In the genomic region with DNA sequence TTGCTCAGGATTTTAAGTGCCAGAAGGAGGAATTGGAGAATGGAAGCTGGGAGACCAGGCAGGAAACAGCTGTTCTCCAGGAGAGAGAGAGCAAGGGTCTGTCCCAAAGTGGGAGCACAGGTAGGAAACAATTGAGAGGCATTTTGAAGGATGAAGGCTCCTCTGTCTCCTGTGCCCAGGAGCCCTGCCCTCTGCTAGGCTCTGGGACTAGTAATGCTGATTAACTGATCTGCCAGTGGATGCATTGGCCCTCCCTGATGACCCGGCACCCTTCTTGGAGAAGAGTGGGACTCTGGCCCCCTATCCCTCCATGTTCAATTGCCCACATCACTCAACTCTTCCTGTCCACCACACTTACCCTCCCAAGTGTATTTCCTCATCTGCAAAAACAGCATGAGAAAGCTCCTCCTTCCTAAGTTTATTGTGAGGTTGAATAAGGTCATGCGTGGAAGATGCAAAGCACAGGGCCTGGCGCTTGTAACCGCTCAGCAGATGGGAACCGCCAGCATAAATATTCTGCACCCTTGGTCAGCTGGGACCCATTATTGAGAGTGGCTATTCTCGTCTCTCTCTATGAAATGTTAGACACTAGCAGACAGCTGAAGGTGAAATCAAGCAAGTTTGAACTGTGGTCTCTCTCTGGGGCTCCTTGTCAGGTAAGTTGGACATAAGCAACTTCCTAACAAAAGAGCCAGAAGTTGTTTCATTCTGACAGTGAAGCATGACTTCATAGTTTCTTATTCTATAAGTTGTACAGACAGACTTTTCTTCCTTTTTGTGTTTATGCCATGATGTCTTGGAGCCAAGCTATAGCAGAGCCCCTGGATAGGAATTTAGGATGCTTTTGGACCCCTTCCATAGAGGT, we compare ENCODE assay signal across 15 cellular contexts.
DNase-seq lines count a peak whose midpoint lies in the region; ATAC-seq and TF ChIP-seq lines count a peak whose summit lies in the region.
"Had no signal": no experiment of that assay in that cellular context is flagged by ENCODE, and none has a peak within 500 bp of the region (broad histone marks: within the 10 kb centered on the region; RNA-seq: fewer than 3 reads in every experiment).

No MANE protein-coding gene starts in this region.

- WGBS in adipose tissue, 3 donors: 58 to 88% (median 72%) methylated on average over 6 of the region's 6 CpGs
- 79% methylated on average over 6 of the region's 6 CpGs for WGBS in mesenchymal stem cell

- TF ChIP-seq CTCF in upper lobe of right lung (IDR thresholded peaks at IDR 0.05): no peak

- H3K27ac ChIP-seq in adipose tissue (ENCODE audit: low read depth, low read length) (peak overlapping the region; percentile 23), mesenchymal stem cell (ENCODE audit: low read length, poor library complexity, severe bottlenecking) (no peak overlapping the region), upper lobe of right lung (peak overlapping the region; percentile 77)

- peak overlapping the region in 1 of 2 experiments; percentile 15 for H2BK12ac ChIP-seq in mesenchymal stem cell (ENCODE audit: low read length in 2 of 2)

- no peak overlapping the region for H3K4me2 ChIP-seq in mesenchymal stem cell (ENCODE audit: low read length, poor library complexity, severe bottlenecking)

- no peak overlapping the region for H3K9ac ChIP-seq in mesenchymal stem cell (ENCODE audit: low read length)

- H2AK5ac ChIP-seq in mesenchymal stem cell (ENCODE audit: low read length, severe bottlenecking): no peak overlapping the region

- intact Hi-C loops in upper lobe of right lung (cut with DNase I): no loop called here

- H2BK120ac ChIP-seq in mesenchymal stem cell (ENCODE audit: low read depth, low read length): no peak overlapping the region

- no peak overlapping the region for H2BK15ac ChIP-seq in mesenchymal stem cell (ENCODE audit: low read depth, poor library complexity, severe bottlenecking)

- ATAC-seq in upper lobe of right lung (no peak), HG02610 (IDR thresholded peaks at IDR 0.05; ENCODE audit: unreplicated experiment) (no peak)
- ATAC-seq: activated naive CD4-positive, alpha-beta T cell treated with anti-CD3 and anti-CD28 coated beads, Interleukin-2, amount 50 U/mL, for 72 hours; PC-3 had no signal

- peaks cover 0 to 7% of the 10 kb centered on the region in 2 experiments for H3K36me3 ChIP-seq in mesenchymal stem cell (ENCODE audit: control insufficient read depth in 1 of 2, insufficient read depth in 2 of 2, low read depth in 1 of 2, low read length in 2 of 2)
- H3K36me3 ChIP-seq in upper lobe of right lung: no peaks in the 10 kb centered on the region

- H2AFZ ChIP-seq in mesenchymal stem cell (ENCODE audit: low read depth, low read length): no peak overlapping the region

- no peak overlapping the region for H3K14ac ChIP-seq in mesenchymal stem cell (ENCODE audit: low read length in 2 of 2)

- H3K23ac ChIP-seq in mesenchymal stem cell (ENCODE audit: low read length in 2 of 2): no peak overlapping the region

- no peak overlapping the region for H4K91ac ChIP-seq in mesenchymal stem cell (ENCODE audit: low read length)

- H3K4me3 ChIP-seq in mesenchymal stem cell (ENCODE audit: insufficient read depth in 1 of 2, low read depth in 1 of 2, low read length in 2 of 2): no peak overlapping the region
- H3K4me3 ChIP-seq in upper lobe of right lung: no peak overlapping the region

- peak; percentile 18 for DNase-seq in NCI-H1436 (lab: John Stamatoyannopoulos, UW)
- no peak for DNase-seq in NCI-H1436 treated with DMSO at 0.1 percent for 48 hours (lab: John Stamatoyannopoulos, UW)
- DNase-seq in mesenchymal stem cell: no peak
- no peak for DNase-seq in upper lobe of right lung
- no peak for DNase-seq in midbrain (lab: John Stamatoyannopoulos, UW)
- DNase-seq in occipital lobe (lab: John Stamatoyannopoulos, UW): no peak
- DNase-seq: 8988T; Calu3; left colon; NCI-H2081 treated with DMSO at 0.1 percent for 48 hours; PC-3; stimulated activated CD4-positive, alpha-beta T cell treated with anti-CD3 and anti-CD28 coated beads, Interleukin-2, amount 100 ng/mL, for 48 hours had no signal

- peak overlapping the region in 1 of 2 experiments; percentile 32 for H3K4ac ChIP-seq in mesenchymal stem cell (ENCODE audit: low read depth in 1 of 2, low read length in 2 of 2)

- H3K79me1 ChIP-seq in mesenchymal stem cell (replicated peaks; ENCODE audit: low read length, poor library complexity, severe bottlenecking): no peaks in the 10 kb centered on the region

- peak overlapping the region in 1 of 2 experiments; percentile 64 for H3K18ac ChIP-seq in mesenchymal stem cell (ENCODE audit: low read depth in 1 of 2, low read length in 2 of 2)

- peaks cover 0 to 8% of the 10 kb centered on the region in 2 experiments for H3K27me3 ChIP-seq in mesenchymal stem cell (ENCODE audit: control insufficient read depth in 1 of 2, insufficient read depth in 1 of 2, low read length in 2 of 2)
- H3K27me3 ChIP-seq in upper lobe of right lung: no peaks in the 10 kb centered on the region

- H4K8ac ChIP-seq in mesenchymal stem cell (ENCODE audit: low read length): peak overlapping the region; percentile 8

- H3K4me1 ChIP-seq in mesenchymal stem cell (ENCODE audit: control insufficient read depth, insufficient read depth, low read depth, low read length): peaks cover 9% of the 10 kb centered on the region
- peaks cover 22% of the 10 kb centered on the region for H3K4me1 ChIP-seq in upper lobe of right lung

- H2BK5ac ChIP-seq in mesenchymal stem cell (ENCODE audit: low read depth, low read length, poor library complexity, severe bottlenecking): no peak overlapping the region

- H3K9me3 ChIP-seq in mesenchymal stem cell (ENCODE audit: control insufficient read depth, low read length) (no peaks in the 10 kb centered on the region), upper lobe of right lung (no peaks in the 10 kb centered on the region)
